In the genomic region with DNA sequence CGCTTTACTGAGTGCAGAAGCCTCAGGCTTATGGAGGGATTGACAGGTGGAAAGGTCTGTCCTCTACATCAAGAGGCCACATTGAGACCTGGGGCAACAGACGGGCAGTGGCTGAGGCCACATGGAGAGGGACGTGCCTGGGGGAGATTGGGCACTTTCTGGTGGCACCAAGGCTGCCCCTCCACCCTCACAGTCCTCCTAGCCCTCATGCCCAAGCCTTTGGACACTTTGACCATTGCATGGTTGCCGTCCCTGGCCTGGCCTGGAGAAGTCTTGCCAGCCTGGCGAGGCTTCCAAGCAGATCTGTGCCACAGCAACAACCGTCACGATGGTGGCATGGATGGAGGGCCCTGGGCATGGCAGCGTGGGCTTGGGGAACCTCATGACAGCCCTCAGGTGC, we compare ENCODE assay signal across 20 cellular contexts.
"Had no signal": no experiment of that assay in that cellular context is flagged by ENCODE, and none has a peak within 500 bp of the region (broad histone marks: within the 10 kb centered on the region; RNA-seq: fewer than 3 reads in every experiment).

No MANE protein-coding gene starts in this region.

- DNase-seq: activated B cell treated with CpG ODN at 0.5 μM for 24 hours; activated CD4-positive, alpha-beta T cell treated with anti-CD3 and anti-CD28 coated beads for 48 hours; activated CD8-positive, alpha-beta T cell treated with anti-CD3 and anti-CD28 coated beads for 36 hours; amniotic stem cell; caudate nucleus; foreskin melanocyte; glutamatergic neuron; mesendoderm; occipital lobe; SHP77 treated with DMSO at 0.1 percent for 48 hours; SK-N-SH; stimulated activated naive B cell treated with anti-CD40 and anti-IgM and Interleukin-4, amounts not matched to agents 10 μg/mL and 1 μg/mL and 100 μg/mL, for 72 hours had no signal

- H3K4me2 ChIP-seq: SK-N-SH, smooth muscle cell had no signal

- H3K4me3 ChIP-seq: body of pancreas, coronary artery, smooth muscle cell had no signal

- H3K9me3 Mint-ChIP-seq: activated B cell treated with CpG ODN at 0.5 μM for 24 hours; activated CD8-positive, alpha-beta T cell treated with anti-CD3 and anti-CD28 coated beads for 36 hours; activated naive CD4-positive, alpha-beta T cell treated with anti-CD3 and anti-CD28 coated beads, Interleukin-2, amount 50 U/mL, for 72 hours; activated T-cell treated with anti-CD3 and anti-CD28 coated beads, Interleukin-2, amount 50 U/mL, for 4 hours; nephron; T-helper 2 cell treated with Interferon-gamma antibody and Interleukin-4, amounts not matched to agents 5 μg/mL and 100 μg/mL, for 36 hours had no signal

- H3K4me1 Mint-ChIP-seq: activated B cell treated with CpG ODN at 0.5 μM for 24 hours had no signal

- H3K27me3 ChIP-seq: body of pancreas had no signal

- H3K27ac Mint-ChIP-seq: activated B cell treated with CpG ODN at 0.5 μM for 24 hours; activated CD8-positive, alpha-beta T cell treated with anti-CD3 and anti-CD28 coated beads for 36 hours; activated naive CD4-positive, alpha-beta T cell treated with anti-CD3 and anti-CD28 coated beads, Interleukin-2, amount 50 U/mL, for 72 hours; nephron; progenitor cell of endocrine pancreas; stimulated activated naive B cell treated with anti-CD40 and anti-IgM and Interleukin-4, amounts not matched to agents 10 μg/mL and 1 μg/mL and 100 μg/mL, for 72 hours; T-helper 2 cell treated with Interferon-gamma antibody and Interleukin-4, amounts not matched to agents 5 μg/mL and 100 μg/mL, for 36 hours had no signal

- H3K9me3 ChIP-seq: body of pancreas, SK-N-SH had no signal

- H3K9ac ChIP-seq: SK-N-SH had no signal

- H3K4me3 Mint-ChIP-seq: activated B cell treated with CpG ODN at 0.5 μM for 24 hours; activated CD8-positive, alpha-beta T cell treated with anti-CD3 and anti-CD28 coated beads for 36 hours; activated T-cell treated with anti-CD3 and anti-CD28 coated beads, Interleukin-2, amount 50 U/mL, for 4 hours; nephron; stimulated activated naive B cell treated with anti-CD40 and anti-IgM and Interleukin-4, amounts not matched to agents 10 μg/mL and 1 μg/mL and 100 μg/mL, for 72 hours; T-helper 2 cell treated with Interferon-gamma antibody and Interleukin-4, amounts not matched to agents 5 μg/mL and 100 μg/mL, for 36 hours had no signal

- H3K27ac ChIP-seq: body of pancreas, coronary artery had no signal

- H3K27me3 Mint-ChIP-seq: activated B cell treated with CpG ODN at 0.5 μM for 24 hours; activated CD8-positive, alpha-beta T cell treated with anti-CD3 and anti-CD28 coated beads for 36 hours had no signal

- ATAC-seq: activated CD8-positive, alpha-beta T cell treated with anti-CD3 and anti-CD28 coated beads for 36 hours; activated naive CD4-positive, alpha-beta T cell treated with anti-CD3 and anti-CD28 coated beads, Interleukin-2, amount 50 U/mL, for 72 hours; activated T-cell treated with anti-CD3 and anti-CD28 coated beads, Interleukin-2, amount 50 U/mL, for 4 hours; body of pancreas; stimulated activated naive B cell treated with anti-CD40 and anti-IgM and Interleukin-4, amounts not matched to agents 10 μg/mL and 1 μg/mL and 100 μg/mL, for 72 hours had no signal

- H3K36me3 Mint-ChIP-seq: activated naive CD4-positive, alpha-beta T cell treated with anti-CD3 and anti-CD28 coated beads, Interleukin-2, amount 50 U/mL, for 72 hours; stimulated activated naive B cell treated with anti-CD40 and anti-IgM and Interleukin-4, amounts not matched to agents 10 μg/mL and 1 μg/mL and 100 μg/mL, for 72 hours had no signal
